20 cellular contexts compared by ENCODE assay signal in genomic region chr22:25365491-25366261, GRCh38.
DNase-seq lines count a peak whose midpoint lies in the region; ATAC-seq and TF ChIP-seq lines count a peak whose summit lies in the region.
"Had no signal": no experiment of that assay in that cellular context is flagged by ENCODE, and none has a peak within 500 bp of the region (broad histone marks: within the 10 kb centered on the region; RNA-seq: fewer than 3 reads in every experiment).

No MANE protein-coding gene starts in this region.

- H4K8ac ChIP-seq in IMR-90 (ENCODE audit: low read depth in 2 of 2, low read length in 2 of 2), result no peak overlapping the region

- H3K9ac ChIP-seq in IMR-90 (ENCODE audit: low read depth, low read length) (no peak overlapping the region), neural progenitor cell (no peak overlapping the region)

- H3K27ac ChIP-seq in IMR-90 (ENCODE audit: insufficient read depth, low read length) (no peak overlapping the region), neural progenitor cell (no peak overlapping the region), SJCRH30 (no peak overlapping the region)
- H3K27ac ChIP-seq: coronary artery, SK-N-MC had no signal

- CTCF ChIA-PET in IMR-90 (lab: Yijun Ruan, JAX), result interaction anchor here (0.9 to 1.8 kb wide), 2 partner anchors 38 to 56 kb away, joined by 3 to 5 read pairs; no protein-coding TSS in a partner anchor

- H3K9me3 Mint-ChIP-seq in endothelial cell (ENCODE audit: unreplicated experiment), result no peaks in the 10 kb centered on the region
- H3K9me3 Mint-ChIP-seq in neural progenitor cell, result no peaks in the 10 kb centered on the region
- H3K9me3 Mint-ChIP-seq: activated naive CD4-positive, alpha-beta T cell treated with anti-CD3 and anti-CD28 coated beads, Interleukin-2, amount 10 ng/mL, durations not matched to agents 7 days and 5 days; nephron had no signal

- H3K27me3 Mint-ChIP-seq in endothelial cell (ENCODE audit: unreplicated experiment) (peaks cover 19% of the 10 kb centered on the region), neural progenitor cell (ENCODE audit: insufficient read depth, low read depth) (peaks cover 2% of the 10 kb centered on the region)
- H3K27me3 Mint-ChIP-seq: activated naive CD4-positive, alpha-beta T cell treated with anti-CD3 and anti-CD28 coated beads, Interleukin-2, amount 10 ng/mL, durations not matched to agents 7 days and 5 days had no signal

- H2BK120ac ChIP-seq in IMR-90 (ENCODE audit: low read depth, low read length), result no peak overlapping the region

- no peak overlapping the region for H3K14ac ChIP-seq in IMR-90 (replicated peaks; ENCODE audit: low read depth, low read length)

- H4K91ac ChIP-seq in IMR-90 (ENCODE audit: insufficient read depth, low read depth, low read length), result no peak overlapping the region

- intact Hi-C loops in IMR-90 (cut with micrococcal nuclease), result no loop called here
- intact Hi-C loops in mucosa of descending colon (cut with DNase I, micrococcal nuclease), result no loop called here

- H3K4me1 ChIP-seq in IMR-90 (ENCODE audit: control insufficient read depth, insufficient read depth, low read length) (peaks cover 13% of the 10 kb centered on the region; the same call in 1 of the 2 replicates), mucosa of descending colon (ENCODE audit: low read depth) (peaks cover 38% of the 10 kb centered on the region), neural progenitor cell (no peaks in the 10 kb centered on the region), SJCRH30 (peaks cover 3% of the 10 kb centered on the region; the same call in 1 of the 2 replicates)

- no peak overlapping the region for H3K18ac ChIP-seq in IMR-90 (ENCODE audit: low read depth, low read length)

- H3K4ac ChIP-seq in IMR-90 (ENCODE audit: low read depth, low read length), result no peak overlapping the region

- no peak overlapping the region for H2AK5ac ChIP-seq in IMR-90 (ENCODE audit: low read depth, low read length)

- H2AK9ac ChIP-seq in IMR-90 (replicated peaks; ENCODE audit: low read depth, low read length, poor library complexity), result peak overlapping the region; percentile 7

- H3K36me3 ChIP-seq in IMR-90 (ENCODE audit: control insufficient read depth, insufficient read depth, low read length) (no peaks in the 10 kb centered on the region; the same call in 1 of the 2 replicates), mucosa of descending colon (ENCODE audit: low read depth) (no peaks in the 10 kb centered on the region), neural progenitor cell (no peaks in the 10 kb centered on the region), SJCRH30 (peaks cover 14% of the 10 kb centered on the region)

- H4K20me1 ChIP-seq in IMR-90 (ENCODE audit: insufficient read depth, low read length) (peaks cover 51% of the 10 kb centered on the region), neural progenitor cell (ENCODE audit: low read depth) (peaks cover 9% of the 10 kb centered on the region)

- H3K56ac ChIP-seq in IMR-90 (ENCODE audit: extremely low read depth, insufficient read depth, low read length), result no peak overlapping the region

- no peaks in the 10 kb centered on the region for H3F3A ChIP-seq in neural progenitor cell (ENCODE audit: low read depth)

- ATAC-seq in IMR-90 (ENCODE audit: low read depth) (no peak), mucosa of descending colon (peak; percentile 5)
- ATAC-seq: K562 had no signal

- H3K79me1 ChIP-seq in IMR-90 (ENCODE audit: low read depth in 1 of 2, low read length in 2 of 2), result peaks cover 12 to 50% of the 10 kb centered on the region in 2 experiments; a peak in 3 of 4 replicates

- H3K4me2 ChIP-seq in IMR-90 (ENCODE audit: low read depth, low read length) (no peak overlapping the region), neural progenitor cell (no peak overlapping the region)

- WGBS in IMR-90 (ENCODE audit: extremely low coverage in 2 of 2, insufficient read length in 1 of 2), 2 experiments, result 89% methylated on average over 21 of the region's 34 CpGs; no CpG with 5 or more reads in 1 of the 2 experiments

- H3K4me3 Mint-ChIP-seq in endothelial cell (ENCODE audit: unreplicated experiment), result peak overlapping the region; percentile 47
- H3K4me3 Mint-ChIP-seq in neural progenitor cell, result no peak overlapping the region
- H3K4me3 Mint-ChIP-seq: activated naive CD4-positive, alpha-beta T cell treated with anti-CD3 and anti-CD28 coated beads, Interleukin-2, amount 10 ng/mL, durations not matched to agents 7 days and 5 days; nephron had no signal

- TF ChIP-seq CTCF in IMR-90 (conservative IDR thresholded peaks at IDR 0.05; ENCODE audit: low read depth, low read length) (no peak), endothelial cell (IDR thresholded peaks at IDR 0.05; ENCODE audit: unreplicated experiment) (no peak), mucosa of descending colon (IDR thresholded peaks at IDR 0.05) (no peak), neural progenitor cell (IDR thresholded peaks at IDR 0.05) (no peak)

- no peaks in the 10 kb centered on the region for H3K9me3 ChIP-seq in IMR-90 (ENCODE audit: control insufficient read depth, insufficient read depth, low read length)
- no peaks in the 10 kb centered on the region for H3K9me3 ChIP-seq in mucosa of descending colon
- H3K9me3 ChIP-seq in neural progenitor cell (ENCODE audit: low read depth), result no peaks in the 10 kb centered on the region
- H3K9me3 ChIP-seq in SJCRH30 (replicated peaks), result no peaks in the 10 kb centered on the region

- no peaks in the 10 kb centered on the region for H3K79me2 ChIP-seq in neural progenitor cell (ENCODE audit: low read depth)

- no peak overlapping the region for H4K5ac ChIP-seq in IMR-90 (ENCODE audit: low read depth, low read length)

- dilution Hi-C loops in IMR-90 (cut with HindIII; ENCODE audit: low sequenced_read_pairs, unreplicated experiment), result no loop called here

- in situ Hi-C loops in IMR-90 (cut with MboI; ENCODE audit: low sequenced_read_pairs), result no loop called here

- H2AFZ ChIP-seq in IMR-90 (replicated peaks; ENCODE audit: low read length, poor library complexity) (no peak overlapping the region), neural progenitor cell (replicated peaks) (no peak overlapping the region)

- no peak overlapping the region for H3K27ac Mint-ChIP-seq in endothelial cell (ENCODE audit: unreplicated experiment)
- H3K27ac Mint-ChIP-seq in neural progenitor cell, result no peak overlapping the region
- H3K27ac Mint-ChIP-seq: nephron had no signal

- H3K4me3 ChIP-seq in IMR-90 (ENCODE audit: insufficient read depth, low read depth, low read length), result no peak overlapping the region
- H3K4me3 ChIP-seq in mucosa of descending colon, result no peak overlapping the region
- H3K4me3 ChIP-seq in neural progenitor cell, result no peak overlapping the region
- no peak overlapping the region for H3K4me3 ChIP-seq in SJCRH30
- H3K4me3 ChIP-seq: coronary artery, K562, SK-N-MC had no signal

- H3K9me1 ChIP-seq in IMR-90 (ENCODE audit: insufficient read depth, low read length), result peaks cover 11% of the 10 kb centered on the region; the same call in 1 of the 2 replicates

- no peak overlapping the region for H2BK20ac ChIP-seq in IMR-90 (ENCODE audit: low read depth, low read length)

- no peak for TF ChIP-seq RAD21 in IMR-90 (IDR thresholded peaks at IDR 0.05; ENCODE audit: low read length)

- POLR2A ChIA-PET in IMR-90 (lab: Charles Lee; ENCODE audit: unreplicated experiment), result no interaction called here

- DNase-seq in AG08395 (ENCODE audit: low spot score) (peak; percentile 19), IMR-90 (no peak), endothelial cell (ENCODE audit: low spot score) (peak; percentile 53), mucosa of descending colon (peak in 2 of 3 donors; percentile 47 to 53), HPDE6-E6E7 (ENCODE audit: extremely low spot score) (no peak), AG08396 (ENCODE audit: low spot score) (no peak), neural progenitor cell (ENCODE audit: low spot score) (no peak), SJCRH30 (no peak)
- DNase-seq: ACHN; activated naive CD4-positive, alpha-beta T cell treated with anti-CD3 and anti-CD28 coated beads, Interleukin-2, amount 10 ng/mL, durations not matched to agents 7 days and 5 days; activated T-cell treated with anti-CD3 and anti-CD28 coated beads for 4 hours; mesendoderm; MV-4-11; NCI-H526 treated with DMSO at 0.1 percent for 48 hours; OCI-M1; T-helper 9 cell had no signal

- H3K4me1 Mint-ChIP-seq in endothelial cell (ENCODE audit: unreplicated experiment), result peaks cover 37% of the 10 kb centered on the region
- peaks cover 8% of the 10 kb centered on the region for H3K4me1 Mint-ChIP-seq in neural progenitor cell

- H2BK15ac ChIP-seq in IMR-90 (ENCODE audit: low read depth, low read length), result no peak overlapping the region

- H3K23ac ChIP-seq in IMR-90 (ENCODE audit: low read depth, low read length), result no peak overlapping the region

- BruUV-seq in IMR-90 (replicated peaks; lab: Mats Ljungman, UMichigan), result no TSS peak

- no peak overlapping the region for H2BK5ac ChIP-seq in IMR-90 (ENCODE audit: low read depth, low read length, poor library complexity, severe bottlenecking)

- H3K36me3 Mint-ChIP-seq in endothelial cell (ENCODE audit: low read depth, unreplicated experiment) (peaks cover 11% of the 10 kb centered on the region), neural progenitor cell (peaks cover 2% of the 10 kb centered on the region)
- H3K36me3 Mint-ChIP-seq: activated naive CD4-positive, alpha-beta T cell treated with anti-CD3 and anti-CD28 coated beads, Interleukin-2, amount 10 ng/mL, durations not matched to agents 7 days and 5 days had no signal

- no peaks in the 10 kb centered on the region for H3K27me3 ChIP-seq in IMR-90 (ENCODE audit: control insufficient read depth, insufficient read depth, low read length)
- no peaks in the 10 kb centered on the region for H3K27me3 ChIP-seq in neural progenitor cell
- no peaks in the 10 kb centered on the region for H3K27me3 ChIP-seq in SJCRH30

- TF ChIP-seq POLR2A in IMR-90 (IDR thresholded peaks at IDR 0.05; ENCODE audit: low read depth, low read length), result no peak

TF ChIP-seq in IMR-90, 13 proteins besides CTCF, POLR2A, EP300 and RAD21:
- TF ChIP-seq BHLHE40 (IDR thresholded peaks at IDR 0.05; ENCODE audit: low read depth, low read length) (no peak), RCOR1 (IDR thresholded peaks at IDR 0.05; ENCODE audit: insufficient replicate concordance, low read length) (no peak), MAZ (IDR thresholded peaks at IDR 0.05; ENCODE audit: borderline replicate concordance, low read depth, low read length) (no peak)
TF ChIP-seq in IMR-90: peak in this region for 0.

Comparison
In these comparisons a context has a peak if more than half of its experiments do, and no peak if none do; other contexts are left out.
1. DNase-seq: peak in AG08395 (single experiment), endothelial cell (single experiment) and mucosa of descending colon (2 of 3); none in IMR-90 (single experiment), HPDE6-E6E7 (single experiment), AG08396 (single experiment), neural progenitor cell (single experiment) and SJCRH30 (0 of 2).